ENCODE assay signal across 32 cellular contexts in the genomic region with DNA sequence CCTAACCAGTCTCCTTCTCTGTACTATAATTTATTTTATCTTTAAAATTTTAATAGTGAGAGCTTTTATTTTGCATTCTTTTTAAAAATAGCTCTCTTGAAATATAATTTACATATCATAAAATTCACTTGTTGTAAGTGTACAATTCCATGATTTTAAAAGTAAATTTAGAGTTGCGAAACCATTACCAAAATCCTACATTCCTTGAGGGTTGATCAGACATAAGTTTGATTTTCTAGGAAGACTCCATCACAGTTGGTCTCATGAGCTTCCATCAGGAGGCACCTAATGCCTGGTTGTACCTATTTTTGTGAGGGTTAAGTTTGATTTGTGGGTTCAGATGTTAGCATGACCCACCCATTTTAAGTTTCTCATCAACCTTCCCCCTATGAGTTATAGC.
"Had no signal": no experiment of that assay in that cellular context is flagged by ENCODE, and none has a peak within 500 bp of the region (broad histone marks: within the 10 kb centered on the region; RNA-seq: fewer than 3 reads in every experiment).

No MANE protein-coding gene starts in this region.

- H3K4me2 ChIP-seq: hepatocyte had no signal

- H3K79me2 ChIP-seq: hepatocyte had no signal

- H3K4me1 ChIP-seq: body of pancreas had no signal

- H3K4me3 Mint-ChIP-seq: activated B cell treated with CpG ODN at 0.5 μM for 24 hours; activated CD8-positive, alpha-beta T cell treated with anti-CD3 and anti-CD28 coated beads for 36 hours; activated naive CD8-positive, alpha-beta T cell; activated T-cell treated with anti-CD3 and anti-CD28 coated beads, Interleukin-2, amount 50 U/mL, for 4 hours; activated T-helper 17 cell treated with anti-CD3 and anti-CD28 coated beads, Interleukin-2, amount 50 U/mL, for 72 hours; effector memory CD8-positive, alpha-beta T cell; T-helper 1 cell treated with Interleukin-12 subunit alpha and Interleukin-12 subunit beta and Interleukin-4 antibody, amounts not matched to agents 30 μg/mL and 1 μg/mL, for 36 hours had no signal

- H3K27me3 Mint-ChIP-seq: activated B cell treated with CpG ODN at 0.5 μM for 24 hours; activated CD8-positive, alpha-beta T cell treated with anti-CD3 and anti-CD28 coated beads for 36 hours had no signal

- H3K36me3 Mint-ChIP-seq: activated naive CD8-positive, alpha-beta T cell had no signal

- H3K4me3 ChIP-seq: adrenal gland, body of pancreas, esophagus muscularis mucosa, gastroesophageal sphincter, heart right ventricle, hepatocyte had no signal

- H3K27ac ChIP-seq: adrenal gland, body of pancreas, esophagus muscularis mucosa, gastroesophageal sphincter, heart right ventricle, hepatocyte, WERI-Rb-1 had no signal

- H2AFZ ChIP-seq: hepatocyte had no signal

- H3K4me1 Mint-ChIP-seq: activated B cell treated with CpG ODN at 0.5 μM for 24 hours; activated T-helper 17 cell treated with anti-CD3 and anti-CD28 coated beads, Interleukin-2, amount 50 U/mL, for 72 hours had no signal

- H3K9me3 Mint-ChIP-seq: activated B cell treated with CpG ODN at 0.5 μM for 24 hours; activated CD8-positive, alpha-beta T cell treated with anti-CD3 and anti-CD28 coated beads for 36 hours; activated T-cell treated with anti-CD3 and anti-CD28 coated beads, Interleukin-2, amount 50 U/mL, for 4 hours; activated T-helper 17 cell treated with anti-CD3 and anti-CD28 coated beads, Interleukin-2, amount 50 U/mL, for 72 hours; effector memory CD8-positive, alpha-beta T cell; T-helper 1 cell treated with Interleukin-12 subunit alpha and Interleukin-12 subunit beta and Interleukin-4 antibody, amounts not matched to agents 30 μg/mL and 1 μg/mL, for 36 hours had no signal

- H3K27me3 ChIP-seq: adrenal gland, body of pancreas, esophagus muscularis mucosa, gastroesophageal sphincter, heart right ventricle, hepatocyte had no signal

- H3K27ac Mint-ChIP-seq: activated B cell treated with CpG ODN at 0.5 μM for 24 hours; activated CD8-positive, alpha-beta T cell treated with anti-CD3 and anti-CD28 coated beads for 36 hours; activated naive CD8-positive, alpha-beta T cell; activated T-helper 17 cell treated with anti-CD3 and anti-CD28 coated beads, Interleukin-2, amount 50 U/mL, for 72 hours; effector memory CD8-positive, alpha-beta T cell; T-helper 1 cell treated with Interleukin-12 subunit alpha and Interleukin-12 subunit beta and Interleukin-4 antibody, amounts not matched to agents 30 μg/mL and 1 μg/mL, for 36 hours had no signal

- ATAC-seq: activated CD4-positive, CD25-positive, alpha-beta regulatory T cell treated with anti-CD3 and anti-CD28 coated beads, Interleukin-2, amount 50 U/mL, for 24 hours; activated CD8-positive, alpha-beta T cell treated with anti-CD3 and anti-CD28 coated beads for 36 hours; activated T-cell treated with anti-CD3 and anti-CD28 coated beads, Interleukin-2, amount 50 U/mL, for 4 hours; activated T-helper 17 cell treated with anti-CD3 and anti-CD28 coated beads, Interleukin-2, amount 50 U/mL, for 72 hours; body of pancreas; effector memory CD8-positive, alpha-beta T cell; gastroesophageal sphincter; heart right ventricle had no signal

- H3K9me3 ChIP-seq: adrenal gland, body of pancreas, esophagus muscularis mucosa, gastroesophageal sphincter, heart right ventricle had no signal

- H3K36me3 ChIP-seq: adrenal gland, esophagus muscularis mucosa, gastroesophageal sphincter, heart right ventricle, WERI-Rb-1 had no signal

- DNase-seq: activated B cell treated with CpG ODN at 0.5 μM for 24 hours; activated CD4-positive, alpha-beta T cell treated with anti-CD3 and anti-CD28 coated beads for 48 hours; activated CD4-positive, alpha-beta T cell treated with anti-CD3 and anti-CD28 coated beads, Interleukin-2, amount 50 U/mL, for 1 hour; activated CD4-positive, alpha-beta T cell treated with anti-CD3 and anti-CD28 coated beads, Interleukin-2, amount 50 U/mL, for 48 hours; activated CD8-positive, alpha-beta memory T cell treated with anti-CD3 and anti-CD28 coated beads for 24 hours; activated CD8-positive, alpha-beta T cell treated with anti-CD3 and anti-CD28 coated beads for 36 hours; activated effector memory CD4-positive, alpha-beta T cell treated with Interleukin-2 at 50 U/mL for 16 hours; activated gamma-delta T cell treated with Interleukin-2 at 50 U/mL for 16 hours; activated naive CD4-positive, alpha-beta T cell treated with anti-CD3 and anti-CD28 coated beads, Interleukin-2, amount 50 U/mL, for 16 hours; activated naive CD4-positive, alpha-beta T cell treated with Interleukin-2 at 50 U/mL for 16 hours; activated T-cell treated with anti-CD3 and anti-CD28 coated beads, Interleukin-2, amount 50 U/mL, for 4 hours; adrenal gland; amygdala; aorta; body of pancreas; caudate nucleus; cortex of kidney; dermis blood vessel endothelial cell; effector CD4-positive, alpha-beta T cell; effector memory CD8-positive, alpha-beta T cell; erythroblast; foreskin melanocyte; heart right ventricle; T-helper 9 cell; WERI-Rb-1 had no signal
